In the genomic region with DNA sequence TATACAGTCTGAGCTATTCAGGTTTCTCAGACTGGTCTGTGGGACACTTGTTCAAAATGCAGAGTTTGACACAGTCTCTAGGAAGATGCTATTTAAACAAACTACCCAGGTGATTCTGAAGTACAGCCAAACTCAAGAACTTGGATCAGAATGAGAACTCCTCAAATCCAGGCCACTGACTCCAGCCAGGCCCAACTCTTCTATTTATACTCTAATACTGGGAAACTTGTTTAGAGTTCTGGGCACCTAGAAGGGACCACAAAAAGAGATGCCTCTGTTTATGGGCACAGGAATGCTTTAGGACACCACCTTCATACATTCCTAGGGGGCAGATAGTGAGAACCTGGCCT, we compare ENCODE assay signal across 2 cellular contexts.
TF ChIP-seq lines count a peak whose summit lies in the region.

No MANE protein-coding gene starts in this region.

TF ChIP-seq in A549, 52 proteins besides CTCF, POLR2A, EP300 and RAD21:
- TF ChIP-seq MYC (IDR thresholded peaks at IDR 0.05; ENCODE audit: borderline replicate concordance, low read length) (no peak), RFX5 (IDR thresholded peaks at IDR 0.05) (no peak), FOXS1 (CRISPR knock-in tag; IDR thresholded peaks at IDR 0.05) (no peak), FOSL2 (IDR thresholded peaks at IDR 0.05) (no peak), FOSL2 (CRISPR knock-in tag; IDR thresholded peaks at IDR 0.05) (no peak), MAFK (IDR thresholded peaks at IDR 0.05; ENCODE audit: partially characterized antibody) (no peak), SMC3 (IDR thresholded peaks at IDR 0.05) (no peak), CHD2 (IDR thresholded peaks at IDR 0.05; ENCODE audit: low read length, partially characterized antibody) (no peak), HDAC2 (IDR thresholded peaks at IDR 0.05) (no peak), CBX2 (IDR thresholded peaks at IDR 0.05; ENCODE audit: borderline replicate concordance, low read depth) (no peak), BHLHE40 (IDR thresholded peaks at IDR 0.05; ENCODE audit: low read depth, low read length) (no peak), FOSB (CRISPR knock-in tag; IDR thresholded peaks at IDR 0.05) (no peak), TP53 (CRISPR knock-in tag; IDR thresholded peaks at IDR 0.05) (no peak)
- TF ChIP-seq, protein P1, sequence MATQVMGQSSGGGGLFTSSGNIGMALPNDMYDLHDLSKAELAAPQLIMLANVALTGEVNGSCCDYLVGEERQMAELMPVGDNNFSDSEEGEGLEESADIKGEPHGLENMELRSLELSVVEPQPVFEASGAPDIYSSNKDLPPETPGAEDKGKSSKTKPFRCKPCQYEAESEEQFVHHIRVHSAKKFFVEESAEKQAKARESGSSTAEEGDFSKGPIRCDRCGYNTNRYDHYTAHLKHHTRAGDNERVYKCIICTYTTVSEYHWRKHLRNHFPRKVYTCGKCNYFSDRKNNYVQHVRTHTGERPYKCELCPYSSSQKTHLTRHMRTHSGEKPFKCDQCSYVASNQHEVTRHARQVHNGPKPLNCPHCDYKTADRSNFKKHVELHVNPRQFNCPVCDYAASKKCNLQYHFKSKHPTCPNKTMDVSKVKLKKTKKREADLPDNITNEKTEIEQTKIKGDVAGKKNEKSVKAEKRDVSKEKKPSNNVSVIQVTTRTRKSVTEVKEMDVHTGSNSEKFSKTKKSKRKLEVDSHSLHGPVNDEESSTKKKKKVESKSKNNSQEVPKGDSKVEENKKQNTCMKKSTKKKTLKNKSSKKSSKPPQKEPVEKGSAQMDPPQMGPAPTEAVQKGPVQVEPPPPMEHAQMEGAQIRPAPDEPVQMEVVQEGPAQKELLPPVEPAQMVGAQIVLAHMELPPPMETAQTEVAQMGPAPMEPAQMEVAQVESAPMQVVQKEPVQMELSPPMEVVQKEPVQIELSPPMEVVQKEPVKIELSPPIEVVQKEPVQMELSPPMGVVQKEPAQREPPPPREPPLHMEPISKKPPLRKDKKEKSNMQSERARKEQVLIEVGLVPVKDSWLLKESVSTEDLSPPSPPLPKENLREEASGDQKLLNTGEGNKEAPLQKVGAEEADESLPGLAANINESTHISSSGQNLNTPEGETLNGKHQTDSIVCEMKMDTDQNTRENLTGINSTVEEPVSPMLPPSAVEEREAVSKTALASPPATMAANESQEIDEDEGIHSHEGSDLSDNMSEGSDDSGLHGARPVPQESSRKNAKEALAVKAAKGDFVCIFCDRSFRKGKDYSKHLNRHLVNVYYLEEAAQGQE (IDR thresholded peaks at IDR 0.05) = no peak
- TF ChIP-seq, protein P2, sequence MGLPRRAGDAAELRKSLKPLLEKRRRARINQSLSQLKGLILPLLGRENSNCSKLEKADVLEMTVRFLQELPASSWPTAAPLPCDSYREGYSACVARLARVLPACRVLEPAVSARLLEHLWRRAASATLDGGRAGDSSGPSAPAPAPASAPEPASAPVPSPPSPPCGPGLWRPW (IDR thresholded peaks at IDR 0.05) = no peak
- TF ChIP-seq, protein P3, sequence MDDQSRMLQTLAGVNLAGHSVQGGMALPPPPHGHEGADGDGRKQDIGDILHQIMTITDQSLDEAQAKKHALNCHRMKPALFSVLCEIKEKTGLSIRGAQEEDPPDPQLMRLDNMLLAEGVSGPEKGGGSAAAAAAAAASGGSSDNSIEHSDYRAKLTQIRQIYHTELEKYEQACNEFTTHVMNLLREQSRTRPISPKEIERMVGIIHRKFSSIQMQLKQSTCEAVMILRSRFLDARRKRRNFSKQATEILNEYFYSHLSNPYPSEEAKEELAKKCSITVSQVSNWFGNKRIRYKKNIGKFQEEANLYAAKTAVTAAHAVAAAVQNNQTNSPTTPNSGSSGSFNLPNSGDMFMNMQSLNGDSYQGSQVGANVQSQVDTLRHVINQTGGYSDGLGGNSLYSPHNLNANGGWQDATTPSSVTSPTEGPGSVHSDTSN (IDR thresholded peaks at IDR 0.05) = no peak
- TF ChIP-seq, protein P4, sequence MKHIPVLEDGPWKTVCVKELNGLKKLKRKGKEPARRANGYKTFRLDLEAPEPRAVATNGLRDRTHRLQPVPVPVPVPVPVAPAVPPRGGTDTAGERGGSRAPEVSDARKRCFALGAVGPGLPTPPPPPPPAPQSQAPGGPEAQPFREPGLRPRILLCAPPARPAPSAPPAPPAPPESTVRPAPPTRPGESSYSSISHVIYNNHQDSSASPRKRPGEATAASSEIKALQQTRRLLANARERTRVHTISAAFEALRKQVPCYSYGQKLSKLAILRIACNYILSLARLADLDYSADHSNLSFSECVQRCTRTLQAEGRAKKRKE (CRISPR knock-in tag; IDR thresholded peaks at IDR 0.05; ENCODE audit: low read depth) = no peak
- TF ChIP-seq, protein P5, sequence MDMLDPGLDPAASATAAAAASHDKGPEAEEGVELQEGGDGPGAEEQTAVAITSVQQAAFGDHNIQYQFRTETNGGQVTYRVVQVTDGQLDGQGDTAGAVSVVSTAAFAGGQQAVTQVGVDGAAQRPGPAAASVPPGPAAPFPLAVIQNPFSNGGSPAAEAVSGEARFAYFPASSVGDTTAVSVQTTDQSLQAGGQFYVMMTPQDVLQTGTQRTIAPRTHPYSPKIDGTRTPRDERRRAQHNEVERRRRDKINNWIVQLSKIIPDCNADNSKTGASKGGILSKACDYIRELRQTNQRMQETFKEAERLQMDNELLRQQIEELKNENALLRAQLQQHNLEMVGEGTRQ (IDR thresholded peaks at IDR 0.05) = no peak
- TF ChIP-seq, protein P6, sequence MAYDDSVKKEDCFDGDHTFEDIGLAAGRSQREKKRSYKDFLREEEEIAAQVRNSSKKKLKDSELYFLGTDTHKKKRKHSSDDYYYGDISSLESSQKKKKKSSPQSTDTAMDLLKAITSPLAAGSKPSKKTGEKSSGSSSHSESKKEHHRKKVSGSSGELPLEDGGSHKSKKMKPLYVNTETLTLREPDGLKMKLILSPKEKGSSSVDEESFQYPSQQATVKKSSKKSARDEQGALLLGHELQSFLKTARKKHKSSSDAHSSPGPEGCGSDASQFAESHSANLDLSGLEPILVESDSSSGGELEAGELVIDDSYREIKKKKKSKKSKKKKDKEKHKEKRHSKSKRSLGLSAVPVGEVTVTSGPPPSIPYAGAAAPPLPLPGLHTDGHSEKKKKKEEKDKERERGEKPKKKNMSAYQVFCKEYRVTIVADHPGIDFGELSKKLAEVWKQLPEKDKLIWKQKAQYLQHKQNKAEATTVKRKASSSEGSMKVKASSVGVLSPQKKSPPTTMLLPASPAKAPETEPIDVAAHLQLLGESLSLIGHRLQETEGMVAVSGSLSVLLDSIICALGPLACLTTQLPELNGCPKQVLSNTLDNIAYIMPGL (CRISPR knock-in tag; IDR thresholded peaks at IDR 0.05; ENCODE audit: borderline replicate concordance) = no peak

TF ChIP-seq in SK-N-SH, 30 proteins besides CTCF, POLR2A, EP300 and RAD21:
- TF ChIP-seq EZH2phosphoT487 (IDR thresholded peaks at IDR 0.05; ENCODE audit: borderline replicate concordance, low read depth) = no peak
- no peak for TF ChIP-seq RCOR1 (IDR thresholded peaks at IDR 0.05; ENCODE audit: low read length)
- no peak for TF ChIP-seq CHD2 (IDR thresholded peaks at IDR 0.05; ENCODE audit: low read length, partially characterized antibody)
